Comparison of ENCODE assay signal across 1 cellular context in the genomic region with DNA sequence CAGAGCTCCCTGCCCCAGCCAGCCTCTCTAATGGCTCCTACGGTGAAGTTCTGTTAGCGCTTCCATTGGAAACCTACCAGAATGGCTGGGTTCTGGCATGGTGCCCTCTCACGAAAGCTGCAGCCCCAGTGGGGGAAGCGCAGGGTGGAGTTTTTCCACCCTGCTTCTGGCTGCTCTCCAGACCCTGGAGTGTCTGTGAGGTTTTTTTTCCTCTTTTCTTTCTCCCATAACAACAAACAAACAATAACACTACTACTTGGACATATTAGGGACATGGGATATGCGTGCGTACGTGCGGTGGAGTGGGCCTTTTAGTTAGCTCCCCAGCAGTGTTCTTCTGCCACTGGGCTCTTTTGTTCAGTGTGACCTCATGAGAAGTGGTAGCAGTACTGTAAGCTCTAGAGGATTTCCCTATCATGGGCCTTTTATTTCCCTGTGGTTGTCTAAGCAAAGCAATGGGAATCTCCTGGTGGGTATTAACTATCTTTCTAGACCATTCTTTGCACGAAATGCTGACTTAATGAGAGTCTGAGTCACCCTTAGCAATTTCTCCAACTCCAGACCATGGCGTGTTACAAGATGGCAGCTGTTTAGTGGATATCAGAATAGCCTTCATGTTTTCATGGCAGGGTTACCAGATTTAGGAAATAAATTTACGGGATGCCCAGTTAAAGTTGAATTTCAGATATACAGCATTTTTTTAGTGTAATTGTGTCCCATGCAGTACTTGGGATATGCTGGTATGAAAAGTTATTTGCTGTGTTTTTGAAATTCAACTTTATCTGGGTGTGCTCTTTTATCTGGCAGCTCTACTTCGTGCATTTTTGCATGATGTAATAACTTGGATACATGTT.
TF ChIP-seq lines count a peak whose summit lies in the region.

No MANE protein-coding gene starts in this region.

TF ChIP-seq in K562, 482 proteins besides CTCF, POLR2A, EP300 and RAD21 (continued from another document and continues in another):
- no peak for TF ChIP-seq BHLHE40 (IDR thresholded peaks at IDR 0.05; ENCODE audit: low read length)
- no peak for TF ChIP-seq ZNF24 (IDR thresholded peaks at IDR 0.05)
- TF ChIP-seq NCOA2 (IDR thresholded peaks at IDR 0.05; ENCODE audit: partially characterized antibody in 2 of 2), result no peak
- no peak for TF ChIP-seq EZH2 (IDR thresholded peaks at IDR 0.05; ENCODE audit: borderline replicate concordance, low read depth, low read length)
- no peak; the same call in none of the 2 replicates for TF ChIP-seq ZBTB17 (CRISPR knock-in tag; IDR thresholded peaks at IDR 0.05)
- TF ChIP-seq ZNF79 (CRISPR knock-in tag; IDR thresholded peaks at IDR 0.05; ENCODE audit: low read depth), result no peak
- TF ChIP-seq, protein P1, sequence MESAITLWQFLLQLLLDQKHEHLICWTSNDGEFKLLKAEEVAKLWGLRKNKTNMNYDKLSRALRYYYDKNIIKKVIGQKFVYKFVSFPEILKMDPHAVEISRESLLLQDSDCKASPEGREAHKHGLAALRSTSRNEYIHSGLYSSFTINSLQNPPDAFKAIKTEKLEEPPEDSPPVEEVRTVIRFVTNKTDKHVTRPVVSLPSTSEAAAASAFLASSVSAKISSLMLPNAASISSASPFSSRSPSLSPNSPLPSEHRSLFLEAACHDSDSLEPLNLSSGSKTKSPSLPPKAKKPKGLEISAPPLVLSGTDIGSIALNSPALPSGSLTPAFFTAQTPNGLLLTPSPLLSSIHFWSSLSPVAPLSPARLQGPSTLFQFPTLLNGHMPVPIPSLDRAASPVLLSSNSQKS (CRISPR knock-in tag; IDR thresholded peaks at IDR 0.05), result no peak
- no peak for TF ChIP-seq PCBP2 (IDR thresholded peaks at IDR 0.05; ENCODE audit: low read depth, low read length, poor library complexity, severe bottlenecking)
- peak; percentile 99 for TF ChIP-seq FOXJ2 (tag; IDR thresholded peaks at IDR 0.05)
- TF ChIP-seq TARDBP (IDR thresholded peaks at IDR 0.05), result no peak
- TF ChIP-seq PRPF4 (IDR thresholded peaks at IDR 0.05; ENCODE audit: insufficient read depth, low read depth, low read length, poor library complexity, severe bottlenecking), result no peak
- TF ChIP-seq ZNF263 (CRISPR knock-in tag; IDR thresholded peaks at IDR 0.05; ENCODE audit: borderline replicate concordance), result no peak
- TF ChIP-seq, protein P2, sequence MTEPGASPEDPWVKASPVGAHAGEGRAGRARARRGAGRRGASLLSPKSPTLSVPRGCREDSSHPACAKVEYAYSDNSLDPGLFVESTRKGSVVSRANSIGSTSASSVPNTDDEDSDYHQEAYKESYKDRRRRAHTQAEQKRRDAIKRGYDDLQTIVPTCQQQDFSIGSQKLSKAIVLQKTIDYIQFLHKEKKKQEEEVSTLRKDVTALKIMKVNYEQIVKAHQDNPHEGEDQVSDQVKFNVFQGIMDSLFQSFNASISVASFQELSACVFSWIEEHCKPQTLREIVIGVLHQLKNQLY (CRISPR knock-in tag; conservative IDR thresholded peaks at IDR 0.05), result no peak
- TF ChIP-seq NCOA4 (IDR thresholded peaks at IDR 0.05; ENCODE audit: partially characterized antibody), result no peak
- TF ChIP-seq COPS2 (conservative IDR thresholded peaks at IDR 0.05), result no peak
- TF ChIP-seq KLF16 (IDR thresholded peaks at IDR 0.05), result no peak
- TF ChIP-seq CBX1 (IDR thresholded peaks at IDR 0.05; ENCODE audit: low read depth), result no peak
- no peak for TF ChIP-seq SPI1 (IDR thresholded peaks at IDR 0.05; ENCODE audit: borderline replicate concordance, low read depth, low read length)
- TF ChIP-seq ZNF778 (CRISPR knock-in tag; IDR thresholded peaks at IDR 0.05), result no peak
- peak; percentile 44; the same call in 1 of the 2 replicates for TF ChIP-seq PTRF (tag; IDR thresholded peaks at IDR 0.05)
- TF ChIP-seq IRF2 (CRISPR knock-in tag; IDR thresholded peaks at IDR 0.05), result no peak
- no peak for TF ChIP-seq TFAM (CRISPR knock-in tag; conservative IDR thresholded peaks at IDR 0.05)
- TF ChIP-seq, protein P3, sequence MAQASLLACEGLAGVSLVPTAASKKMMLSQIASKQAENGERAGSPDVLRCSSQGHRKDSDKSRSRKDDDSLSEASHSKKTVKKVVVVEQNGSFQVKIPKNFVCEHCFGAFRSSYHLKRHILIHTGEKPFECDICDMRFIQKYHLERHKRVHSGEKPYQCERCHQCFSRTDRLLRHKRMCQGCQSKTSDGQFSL (CRISPR knock-in tag; IDR thresholded peaks at IDR 0.05), result no peak
- TF ChIP-seq, protein P3 (tag; IDR thresholded peaks at IDR 0.05), result 0 out of 4 replicates have a peak, but pooled peaks of 1 of the 2 experiments have one; percentile 62
- TF ChIP-seq SRSF1 (IDR thresholded peaks at IDR 0.05; ENCODE audit: low read depth, low read length), result no peak
- no peak for TF ChIP-seq TAF1 (IDR thresholded peaks at IDR 0.05; ENCODE audit: control insufficient read depth, extremely low read depth, insufficient read depth, low read length, severe bottlenecking)
- no peak for TF ChIP-seq E2F3 (CRISPR knock-in tag; IDR thresholded peaks at IDR 0.05)
- no peak for TF ChIP-seq NFE2L1 (tag; IDR thresholded peaks at IDR 0.05; ENCODE audit: borderline replicate concordance, low read depth)
- TF ChIP-seq, protein P4, sequence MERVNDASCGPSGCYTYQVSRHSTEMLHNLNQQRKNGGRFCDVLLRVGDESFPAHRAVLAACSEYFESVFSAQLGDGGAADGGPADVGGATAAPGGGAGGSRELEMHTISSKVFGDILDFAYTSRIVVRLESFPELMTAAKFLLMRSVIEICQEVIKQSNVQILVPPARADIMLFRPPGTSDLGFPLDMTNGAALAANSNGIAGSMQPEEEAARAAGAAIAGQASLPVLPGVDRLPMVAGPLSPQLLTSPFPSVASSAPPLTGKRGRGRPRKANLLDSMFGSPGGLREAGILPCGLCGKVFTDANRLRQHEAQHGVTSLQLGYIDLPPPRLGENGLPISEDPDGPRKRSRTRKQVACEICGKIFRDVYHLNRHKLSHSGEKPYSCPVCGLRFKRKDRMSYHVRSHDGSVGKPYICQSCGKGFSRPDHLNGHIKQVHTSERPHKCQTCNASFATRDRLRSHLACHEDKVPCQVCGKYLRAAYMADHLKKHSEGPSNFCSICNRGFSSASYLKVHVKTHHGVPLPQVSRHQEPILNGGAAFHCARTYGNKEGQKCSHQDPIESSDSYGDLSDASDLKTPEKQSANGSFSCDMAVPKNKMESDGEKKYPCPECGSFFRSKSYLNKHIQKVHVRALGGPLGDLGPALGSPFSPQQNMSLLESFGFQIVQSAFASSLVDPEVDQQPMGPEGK (CRISPR knock-in tag; IDR thresholded peaks at IDR 0.05; ENCODE audit: borderline replicate concordance), result no peak
- TF ChIP-seq, protein P5, sequence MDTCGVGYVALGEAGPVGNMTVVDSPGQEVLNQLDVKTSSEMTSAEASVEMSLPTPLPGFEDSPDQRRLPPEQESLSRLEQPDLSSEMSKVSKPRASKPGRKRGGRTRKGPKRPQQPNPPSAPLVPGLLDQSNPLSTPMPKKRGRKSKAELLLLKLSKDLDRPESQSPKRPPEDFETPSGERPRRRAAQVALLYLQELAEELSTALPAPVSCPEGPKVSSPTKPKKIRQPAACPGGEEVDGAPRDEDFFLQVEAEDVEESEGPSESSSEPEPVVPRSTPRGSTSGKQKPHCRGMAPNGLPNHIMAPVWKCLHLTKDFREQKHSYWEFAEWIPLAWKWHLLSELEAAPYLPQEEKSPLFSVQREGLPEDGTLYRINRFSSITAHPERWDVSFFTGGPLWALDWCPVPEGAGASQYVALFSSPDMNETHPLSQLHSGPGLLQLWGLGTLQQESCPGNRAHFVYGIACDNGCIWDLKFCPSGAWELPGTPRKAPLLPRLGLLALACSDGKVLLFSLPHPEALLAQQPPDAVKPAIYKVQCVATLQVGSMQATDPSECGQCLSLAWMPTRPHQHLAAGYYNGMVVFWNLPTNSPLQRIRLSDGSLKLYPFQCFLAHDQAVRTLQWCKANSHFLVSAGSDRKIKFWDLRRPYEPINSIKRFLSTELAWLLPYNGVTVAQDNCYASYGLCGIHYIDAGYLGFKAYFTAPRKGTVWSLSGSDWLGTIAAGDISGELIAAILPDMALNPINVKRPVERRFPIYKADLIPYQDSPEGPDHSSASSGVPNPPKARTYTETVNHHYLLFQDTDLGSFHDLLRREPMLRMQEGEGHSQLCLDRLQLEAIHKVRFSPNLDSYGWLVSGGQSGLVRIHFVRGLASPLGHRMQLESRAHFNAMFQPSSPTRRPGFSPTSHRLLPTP (IDR thresholded peaks at IDR 0.05; ENCODE audit: borderline replicate concordance, extremely low read depth, insufficient read length), result no peak
- TF ChIP-seq, protein P6, sequence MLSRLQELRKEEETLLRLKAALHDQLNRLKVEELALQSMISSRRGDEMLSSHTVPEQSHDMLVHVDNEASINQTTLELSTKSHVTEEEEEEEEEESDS (CRISPR knock-in tag; IDR thresholded peaks at IDR 0.05), result no peak
- TF ChIP-seq NR2F6 (CRISPR knock-in tag; IDR thresholded peaks at IDR 0.05), result no peak
- TF ChIP-seq ZNF311 (CRISPR knock-in tag; IDR thresholded peaks at IDR 0.05), result no peak
- TF ChIP-seq, protein P7, sequence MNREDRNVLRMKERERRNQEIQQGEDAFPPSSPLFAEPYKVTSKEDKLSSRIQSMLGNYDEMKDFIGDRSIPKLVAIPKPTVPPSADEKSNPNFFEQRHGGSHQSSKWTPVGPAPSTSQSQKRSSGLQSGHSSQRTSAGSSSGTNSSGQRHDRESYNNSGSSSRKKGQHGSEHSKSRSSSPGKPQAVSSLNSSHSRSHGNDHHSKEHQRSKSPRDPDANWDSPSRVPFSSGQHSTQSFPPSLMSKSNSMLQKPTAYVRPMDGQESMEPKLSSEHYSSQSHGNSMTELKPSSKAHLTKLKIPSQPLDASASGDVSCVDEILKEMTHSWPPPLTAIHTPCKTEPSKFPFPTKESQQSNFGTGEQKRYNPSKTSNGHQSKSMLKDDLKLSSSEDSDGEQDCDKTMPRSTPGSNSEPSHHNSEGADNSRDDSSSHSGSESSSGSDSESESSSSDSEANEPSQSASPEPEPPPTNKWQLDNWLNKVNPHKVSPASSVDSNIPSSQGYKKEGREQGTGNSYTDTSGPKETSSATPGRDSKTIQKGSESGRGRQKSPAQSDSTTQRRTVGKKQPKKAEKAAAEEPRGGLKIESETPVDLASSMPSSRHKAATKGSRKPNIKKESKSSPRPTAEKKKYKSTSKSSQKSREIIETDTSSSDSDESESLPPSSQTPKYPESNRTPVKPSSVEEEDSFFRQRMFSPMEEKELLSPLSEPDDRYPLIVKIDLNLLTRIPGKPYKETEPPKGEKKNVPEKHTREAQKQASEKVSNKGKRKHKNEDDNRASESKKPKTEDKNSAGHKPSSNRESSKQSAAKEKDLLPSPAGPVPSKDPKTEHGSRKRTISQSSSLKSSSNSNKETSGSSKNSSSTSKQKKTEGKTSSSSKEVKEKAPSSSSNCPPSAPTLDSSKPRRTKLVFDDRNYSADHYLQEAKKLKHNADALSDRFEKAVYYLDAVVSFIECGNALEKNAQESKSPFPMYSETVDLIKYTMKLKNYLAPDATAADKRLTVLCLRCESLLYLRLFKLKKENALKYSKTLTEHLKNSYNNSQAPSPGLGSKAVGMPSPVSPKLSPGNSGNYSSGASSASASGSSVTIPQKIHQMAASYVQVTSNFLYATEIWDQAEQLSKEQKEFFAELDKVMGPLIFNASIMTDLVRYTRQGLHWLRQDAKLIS (CRISPR knock-in tag; IDR thresholded peaks at IDR 0.05), result no peak
- peak; percentile 23; the same call in 1 of the 2 replicates for TF ChIP-seq MTA3 (IDR thresholded peaks at IDR 0.05; ENCODE audit: borderline replicate concordance)
- TF ChIP-seq CC2D1A (IDR thresholded peaks at IDR 0.05), result no peak
- no peak for TF ChIP-seq SRSF7 (optimal IDR thresholded peaks at IDR 0.05; ENCODE audit: low read depth, low read length)
- TF ChIP-seq PHF20 (IDR thresholded peaks at IDR 0.05; ENCODE audit: partially characterized antibody), result no peak
- TF ChIP-seq EP400 (IDR thresholded peaks at IDR 0.05), result peak; percentile 42; the same call in 1 of the 2 replicates
- TF ChIP-seq ZNF232 (CRISPR knock-in tag; IDR thresholded peaks at IDR 0.05), result no peak
- no peak for TF ChIP-seq HNRNPLL (IDR thresholded peaks at IDR 0.05; ENCODE audit: low read depth, low read length, poor library complexity, severe bottlenecking)
- TF ChIP-seq POLR2H (tag; IDR thresholded peaks at IDR 0.05; ENCODE audit: low read depth), result peak; percentile 69; the same call in 1 of the 2 replicates
- TF ChIP-seq, protein P8, sequence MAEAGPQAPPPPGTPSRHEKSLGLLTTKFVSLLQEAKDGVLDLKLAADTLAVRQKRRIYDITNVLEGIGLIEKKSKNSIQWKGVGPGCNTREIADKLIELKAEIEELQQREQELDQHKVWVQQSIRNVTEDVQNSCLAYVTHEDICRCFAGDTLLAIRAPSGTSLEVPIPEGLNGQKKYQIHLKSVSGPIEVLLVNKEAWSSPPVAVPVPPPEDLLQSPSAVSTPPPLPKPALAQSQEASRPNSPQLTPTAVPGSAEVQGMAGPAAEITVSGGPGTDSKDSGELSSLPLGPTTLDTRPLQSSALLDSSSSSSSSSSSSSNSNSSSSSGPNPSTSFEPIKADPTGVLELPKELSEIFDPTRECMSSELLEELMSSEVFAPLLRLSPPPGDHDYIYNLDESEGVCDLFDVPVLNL (CRISPR knock-in tag; IDR thresholded peaks at IDR 0.05; ENCODE audit: low read depth), result no peak
- TF ChIP-seq, protein P9, sequence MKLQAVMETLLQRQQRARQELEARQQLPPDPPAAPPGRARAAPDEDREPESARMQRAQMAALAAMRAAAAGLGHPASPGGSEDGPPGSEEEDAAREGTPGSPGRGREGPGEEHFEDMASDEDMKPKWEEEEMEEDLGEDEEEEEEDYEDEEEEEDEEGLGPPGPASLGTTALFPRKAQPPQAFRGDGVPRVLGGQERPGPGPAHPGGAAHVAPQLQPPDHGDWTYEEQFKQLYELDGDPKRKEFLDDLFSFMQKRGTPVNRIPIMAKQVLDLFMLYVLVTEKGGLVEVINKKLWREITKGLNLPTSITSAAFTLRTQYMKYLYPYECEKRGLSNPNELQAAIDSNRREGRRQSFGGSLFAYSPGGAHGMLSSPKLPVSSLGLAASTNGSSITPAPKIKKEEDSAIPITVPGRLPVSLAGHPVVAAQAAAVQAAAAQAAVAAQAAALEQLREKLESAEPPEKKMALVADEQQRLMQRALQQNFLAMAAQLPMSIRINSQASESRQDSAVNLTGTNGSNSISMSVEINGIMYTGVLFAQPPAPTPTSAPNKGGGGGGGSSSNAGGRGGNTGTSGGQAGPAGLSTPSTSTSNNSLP (IDR thresholded peaks at IDR 0.05; ENCODE audit: borderline replicate concordance, low read depth, low read length), result no peak
- TF ChIP-seq, protein P10, sequence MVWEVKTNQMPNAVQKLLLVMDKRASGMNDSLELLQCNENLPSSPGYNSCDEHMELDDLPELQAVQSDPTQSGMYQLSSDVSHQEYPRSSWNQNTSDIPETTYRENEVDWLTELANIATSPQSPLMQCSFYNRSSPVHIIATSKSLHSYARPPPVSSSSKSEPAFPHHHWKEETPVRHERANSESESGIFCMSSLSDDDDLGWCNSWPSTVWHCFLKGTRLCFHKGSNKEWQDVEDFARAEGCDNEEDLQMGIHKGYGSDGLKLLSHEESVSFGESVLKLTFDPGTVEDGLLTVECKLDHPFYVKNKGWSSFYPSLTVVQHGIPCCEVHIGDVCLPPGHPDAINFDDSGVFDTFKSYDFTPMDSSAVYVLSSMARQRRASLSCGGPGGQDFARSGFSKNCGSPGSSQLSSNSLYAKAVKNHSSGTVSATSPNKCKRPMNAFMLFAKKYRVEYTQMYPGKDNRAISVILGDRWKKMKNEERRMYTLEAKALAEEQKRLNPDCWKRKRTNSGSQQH (CRISPR knock-in tag; IDR thresholded peaks at IDR 0.05), result no peak
- TF ChIP-seq ZNF644 (tag; IDR thresholded peaks at IDR 0.05; ENCODE audit: low read depth), result no peak
- TF ChIP-seq DNMT1 (IDR thresholded peaks at IDR 0.05), result no peak
- TF ChIP-seq NELFE (IDR thresholded peaks at IDR 0.05; ENCODE audit: insufficient read depth, insufficient read length), result no peak
